In genomic region chr13:44300895-44301638, GRCh38 we compare ENCODE assay signal across 8 cellular contexts.
A peak's percentile ranks its signal among the peaks of the same experiment; 100 is the strongest.
DNase-seq lines count a peak whose midpoint lies in the region; ATAC-seq and TF ChIP-seq lines count a peak whose summit lies in the region.

No MANE protein-coding gene starts in this region.

- DNase-seq in activated CD4-positive, alpha-beta T cell treated with anti-CD3 and anti-CD28 coated beads for 48 hours, result peak; percentile 26
- no peak for DNase-seq in activated CD4-positive, alpha-beta T cell treated with anti-CD3 and anti-CD28 coated beads, Interleukin-2, amount 50 U/mL, for 1 hour
- DNase-seq in NCI-H187 (lab: John Stamatoyannopoulos, UW), result peak; percentile 23 to 33
- no peak for DNase-seq in central memory CD8-positive, alpha-beta T cell (ENCODE audit: low spot score in 2 of 2)
- no peak for DNase-seq in natural killer cell
- no peak for DNase-seq in NOMO-1 (lab: John Stamatoyannopoulos, UW; ENCODE audit: unreplicated experiment in 2 of 2)
- no peak for DNase-seq in HuH-7.5 (ENCODE audit: low spot score)

- ATAC-seq in HG02571 (IDR thresholded peaks at IDR 0.05; ENCODE audit: unreplicated experiment), result peak; percentile 62
- ATAC-seq in central memory CD8-positive, alpha-beta T cell (replicated peaks; ENCODE audit: extremely low read depth, poor library complexity, severe bottlenecking), result peak; percentile 36
- peak; percentile 34 to 40 (median 35) for ATAC-seq in natural killer cell

- TF ChIP-seq CTCF in natural killer cell (IDR thresholded peaks at IDR 0.05), result no peak

- peaks cover 6% of the 10 kb centered on the region for H3K4me1 Mint-ChIP-seq in central memory CD8-positive, alpha-beta T cell
- H3K4me1 Mint-ChIP-seq in natural killer cell, result no peaks in the 10 kb centered on the region

- H3K27ac Mint-ChIP-seq in central memory CD8-positive, alpha-beta T cell (ENCODE audit: low read depth), result no peak overlapping the region
- no peak overlapping the region for H3K27ac Mint-ChIP-seq in natural killer cell

- H3K36me3 Mint-ChIP-seq in central memory CD8-positive, alpha-beta T cell (ENCODE audit: insufficient read depth), result peaks cover 2% of the 10 kb centered on the region
- no peaks in the 10 kb centered on the region for H3K36me3 Mint-ChIP-seq in natural killer cell

- intact Hi-C loops in natural killer cell (cut with micrococcal nuclease), result no loop called here

- H3K9me3 Mint-ChIP-seq in central memory CD8-positive, alpha-beta T cell, result peaks cover 5% of the 10 kb centered on the region
- H3K9me3 Mint-ChIP-seq in natural killer cell, result no peaks in the 10 kb centered on the region

- H3K27me3 Mint-ChIP-seq in central memory CD8-positive, alpha-beta T cell, result peaks cover 52% of the 10 kb centered on the region
- peaks cover 20 to 33% of the 10 kb centered on the region in 2 donors for H3K27me3 Mint-ChIP-seq in natural killer cell (ENCODE audit: low read depth in 2 of 2)

- no peak overlapping the region for H3K4me3 Mint-ChIP-seq in central memory CD8-positive, alpha-beta T cell
- no peak overlapping the region for H3K4me3 Mint-ChIP-seq in natural killer cell

Comparison
In these comparisons a context has a peak if more than half of its experiments do, and no peak if none do; other contexts are left out.
1. DNase-seq: peak in activated CD4-positive, alpha-beta T cell treated with anti-CD3 and anti-CD28 coated beads for 48 hours (single experiment) and NCI-H187 (2 of 2); none in activated CD4-positive, alpha-beta T cell treated with anti-CD3 and anti-CD28 coated beads, Interleukin-2, amount 50 U/mL, for 1 hour (single experiment), central memory CD8-positive, alpha-beta T cell (0 of 2), natural killer cell (single experiment), NOMO-1 (0 of 2) and HuH-7.5 (single experiment).
2. Peak in every context shown above with its lines, with median percentiles within 50 percentile points of each other: ATAC-seq.